ENCODE assay signal across 31 cellular contexts in genomic region chr11:8661036-8661435, GRCh38.
"Had no signal": no experiment of that assay in that cellular context is flagged by ENCODE, and none has a peak within 500 bp of the region (broad histone marks: within the 10 kb centered on the region; RNA-seq: fewer than 3 reads in every experiment).

No MANE protein-coding gene starts in this region.

- H3K27me3 Mint-ChIP-seq: naive B cell; stimulated activated naive B cell treated with anti-CD40 and anti-IgM and Interleukin-4, amounts not matched to agents 10 μg/mL and 1 μg/mL and 100 μg/mL, for 72 hours had no signal

- H3K27ac ChIP-seq: left lung, lower lobe of right lung, pancreas, prostate gland, skin epidermis, stomach, testis, thyroid gland, transverse colon, upper lobe of left lung, vagina had no signal

- H3K4me1 Mint-ChIP-seq: immature natural killer cell, mesothelial cell of epicardium, natural killer cell had no signal

- H3K9me3 Mint-ChIP-seq: mesothelial cell of epicardium; naive B cell; natural killer cell; stimulated activated naive B cell treated with anti-CD40 and anti-IgM and Interleukin-4, amounts not matched to agents 10 μg/mL and 1 μg/mL and 100 μg/mL, for 72 hours had no signal

- H3K36me3 Mint-ChIP-seq: mesothelial cell of epicardium, natural killer cell had no signal

- DNase-seq: hippocampal formation; immature natural killer cell; kidney; left colon; left lung; lower lobe of right lung; mammary epithelial cell; mesendoderm; naive B cell; natural killer cell; nucleus accumbens; pancreas; posterior cingulate gyrus; retina; right cardiac atrium; stimulated activated CD4-positive, alpha-beta T cell treated with anti-CD3 and anti-CD28 coated beads, Interleukin-12 subunit alpha, Interleukin-12 subunit beta, amount 100 ng/mL, for 4 hours; stimulated activated CD4-positive, alpha-beta T cell treated with anti-CD3 and anti-CD28 coated beads, Interleukin-15, amount 100 ng/mL, for 24 hours; stimulated activated CD4-positive, alpha-beta T cell treated with anti-CD3 and anti-CD28 coated beads, Interleukin-2, amount 100 ng/mL, for 24 hours; stimulated activated CD4-positive, alpha-beta T cell treated with anti-CD3 and anti-CD28 coated beads, Interleukin-4, amount 100 ng/mL, for 1 hour; stimulated activated naive B cell treated with anti-CD40 and anti-IgM and Interleukin-4, amounts not matched to agents 10 μg/mL and 1 μg/mL and 100 μg/mL, for 72 hours; stimulated activated naive CD8-positive, alpha-beta T cell treated with anti-CD3 and anti-CD28 coated beads, Interleukin-15, Interleukin-2, amounts not matched to agents 100 U/mL and 50 U/mL, for 24 hours; stomach; testis; thyroid gland; transverse colon; upper lobe of left lung had no signal

- H3K4me3 Mint-ChIP-seq: immature natural killer cell; mesothelial cell of epicardium; naive B cell; natural killer cell; stimulated activated naive B cell treated with anti-CD40 and anti-IgM and Interleukin-4, amounts not matched to agents 10 μg/mL and 1 μg/mL and 100 μg/mL, for 72 hours had no signal

- H3K4me3 ChIP-seq: left lung, lower lobe of right lung, pancreas, prostate gland, skin epidermis, stomach, testis, thyroid gland, transverse colon, upper lobe of left lung, vagina had no signal

- H3K27ac Mint-ChIP-seq: mesothelial cell of epicardium; natural killer cell; stimulated activated naive B cell treated with anti-CD40 and anti-IgM and Interleukin-4, amounts not matched to agents 10 μg/mL and 1 μg/mL and 100 μg/mL, for 72 hours had no signal

- ATAC-seq: left colon; left lung; lower lobe of right lung; natural killer cell; pancreas; right cardiac atrium; sciatic nerve; stimulated activated naive B cell treated with anti-CD40 and anti-IgM and Interleukin-4, amounts not matched to agents 10 μg/mL and 1 μg/mL and 100 μg/mL, for 72 hours; stimulated activated naive CD8-positive, alpha-beta T cell treated with anti-CD3 and anti-CD28 coated beads, Interleukin-15, Interleukin-2, amounts not matched to agents 100 U/mL and 50 U/mL, for 24 hours had no signal

- H3K9me3 ChIP-seq: left lung, lower lobe of right lung, pancreas, prostate gland, stomach, testis, thyroid gland, transverse colon, upper lobe of left lung, vagina had no signal

- H3K36me3 ChIP-seq: lower lobe of right lung, pancreas, prostate gland, thyroid gland, transverse colon, upper lobe of left lung, vagina had no signal

- H3K4me1 ChIP-seq: left lung, lower lobe of right lung, pancreas, prostate gland, stomach, testis, thyroid gland, transverse colon, upper lobe of left lung, vagina had no signal

- H3K27me3 ChIP-seq: left lung, pancreas, stomach, testis, thyroid gland, transverse colon, upper lobe of left lung, vagina had no signal
